ENCODE assay signal across 1 cellular context in genomic region chr3:177145954-177146353, GRCh38.
TF ChIP-seq lines count a peak whose summit lies in the region.

No MANE protein-coding gene starts in this region.

TF ChIP-seq in HepG2, 621 proteins besides CTCF, POLR2A, EP300 and RAD21:
- no peak for TF ChIP-seq FUBP1 (CRISPR knock-in tag; IDR thresholded peaks at IDR 0.05; ENCODE audit: borderline replicate concordance)
- TF ChIP-seq SMC3 (IDR thresholded peaks at IDR 0.05; ENCODE audit: low read length), result no peak
- no peak for TF ChIP-seq HNRNPH1 (optimal IDR thresholded peaks at IDR 0.05; ENCODE audit: low read depth, low read length)
- TF ChIP-seq ZNF713 (CRISPR knock-in tag; IDR thresholded peaks at IDR 0.05), result no peak
- TF ChIP-seq ZNF792 (CRISPR knock-in tag; IDR thresholded peaks at IDR 0.05), result no peak
- no peak for TF ChIP-seq HES4 (CRISPR knock-in tag; IDR thresholded peaks at IDR 0.05; ENCODE audit: borderline replicate concordance)
- TF ChIP-seq JUN (CRISPR knock-in tag; IDR thresholded peaks at IDR 0.05), result no peak
- TF ChIP-seq KDM4B (CRISPR knock-in tag; IDR thresholded peaks at IDR 0.05), result no peak
- no peak for TF ChIP-seq ZNF605 (CRISPR knock-in tag; IDR thresholded peaks at IDR 0.05)
- TF ChIP-seq ZNF570 (CRISPR knock-in tag; IDR thresholded peaks at IDR 0.05; ENCODE audit: borderline replicate concordance), result no peak
- TF ChIP-seq FOXK1 (CRISPR knock-in tag; IDR thresholded peaks at IDR 0.05; ENCODE audit: borderline replicate concordance, low read depth), result no peak
- TF ChIP-seq ZBTB2 (CRISPR knock-in tag; IDR thresholded peaks at IDR 0.05; ENCODE audit: low read depth), result no peak
- TF ChIP-seq ZNF441 (CRISPR knock-in tag; IDR thresholded peaks at IDR 0.05; ENCODE audit: borderline replicate concordance), result no peak
- TF ChIP-seq TERF1 (CRISPR knock-in tag; IDR thresholded peaks at IDR 0.05), result no peak
- TF ChIP-seq MEIS1 (CRISPR knock-in tag; IDR thresholded peaks at IDR 0.05; ENCODE audit: borderline replicate concordance), result no peak
- no peak for TF ChIP-seq CERS6 (CRISPR knock-in tag; IDR thresholded peaks at IDR 0.05)
- TF ChIP-seq ESRRA (CRISPR knock-in tag; IDR thresholded peaks at IDR 0.05; ENCODE audit: low read depth), result no peak
- TF ChIP-seq ZNF460 (CRISPR knock-in tag; IDR thresholded peaks at IDR 0.05; ENCODE audit: borderline replicate concordance), result no peak
- TF ChIP-seq NFKBIZ (CRISPR knock-in tag; IDR thresholded peaks at IDR 0.05), result no peak
